Comparison of ENCODE assay signal across 8 cellular contexts in genomic region chr11:57530215-57530595, GRCh38.
DNase-seq lines count a peak whose midpoint lies in the region; ATAC-seq lines count a peak whose summit lies in the region.

No MANE protein-coding gene starts in this region.

- H3K27ac Mint-ChIP-seq in activated naive CD4-positive, alpha-beta T cell treated with anti-CD3 and anti-CD28 coated beads, Interleukin-2, amount 10 ng/mL, durations not matched to agents 7 days and 5 days, result peak overlapping the region; percentile 93
- peak overlapping the region; percentile 84 for H3K27ac Mint-ChIP-seq in stimulated activated naive CD8-positive, alpha-beta T cell treated with anti-CD3 and anti-CD28 coated beads, Interleukin-15, Interleukin-2, amounts not matched to agents 100 ng/mL and 50 ng/mL, for 24 hours

- H3K9me3 ChIP-seq in iPS-18a (ENCODE audit: control insufficient read depth, low read depth, low read length), result no peaks in the 10 kb centered on the region

- peaks cover 9% of the 10 kb centered on the region for H3K4me1 ChIP-seq in iPS-18a (ENCODE audit: control insufficient read depth, low read depth, low read length)

- no peak for ATAC-seq in HG02571 (IDR thresholded peaks at IDR 0.05; ENCODE audit: unreplicated experiment)

- no peaks in the 10 kb centered on the region for H3K27me3 Mint-ChIP-seq in activated naive CD4-positive, alpha-beta T cell treated with anti-CD3 and anti-CD28 coated beads, Interleukin-2, amount 10 ng/mL, durations not matched to agents 7 days and 5 days
- H3K27me3 Mint-ChIP-seq in stimulated activated naive CD8-positive, alpha-beta T cell treated with anti-CD3 and anti-CD28 coated beads, Interleukin-15, Interleukin-2, amounts not matched to agents 100 ng/mL and 50 ng/mL, for 24 hours, result no peaks in the 10 kb centered on the region

- H3K36me3 Mint-ChIP-seq in activated naive CD4-positive, alpha-beta T cell treated with anti-CD3 and anti-CD28 coated beads, Interleukin-2, amount 10 ng/mL, durations not matched to agents 7 days and 5 days, result peaks cover 14% of the 10 kb centered on the region
- H3K36me3 Mint-ChIP-seq in stimulated activated naive CD8-positive, alpha-beta T cell treated with anti-CD3 and anti-CD28 coated beads, Interleukin-15, Interleukin-2, amounts not matched to agents 100 ng/mL and 50 ng/mL, for 24 hours (ENCODE audit: low read depth), result peaks cover 28% of the 10 kb centered on the region

- peaks cover 44% of the 10 kb centered on the region for H3K4me1 Mint-ChIP-seq in activated naive CD4-positive, alpha-beta T cell treated with anti-CD3 and anti-CD28 coated beads, Interleukin-2, amount 10 ng/mL, durations not matched to agents 7 days and 5 days
- peaks cover 39% of the 10 kb centered on the region for H3K4me1 Mint-ChIP-seq in stimulated activated naive CD8-positive, alpha-beta T cell treated with anti-CD3 and anti-CD28 coated beads, Interleukin-15, Interleukin-2, amounts not matched to agents 100 ng/mL and 50 ng/mL, for 24 hours (ENCODE audit: low read depth)

- H3K36me3 ChIP-seq in iPS-18a (ENCODE audit: control insufficient read depth, low read depth, low read length), result peaks cover 6% of the 10 kb centered on the region

- H3K4me3 Mint-ChIP-seq in activated naive CD4-positive, alpha-beta T cell treated with anti-CD3 and anti-CD28 coated beads, Interleukin-2, amount 10 ng/mL, durations not matched to agents 7 days and 5 days, result peak overlapping the region; percentile 84
- H3K4me3 Mint-ChIP-seq in stimulated activated naive CD8-positive, alpha-beta T cell treated with anti-CD3 and anti-CD28 coated beads, Interleukin-15, Interleukin-2, amounts not matched to agents 100 ng/mL and 50 ng/mL, for 24 hours, result peak overlapping the region; percentile 91

- H3K9ac ChIP-seq in iPS-18a (ENCODE audit: low read length), result peak overlapping the region; percentile 92

- CTCF ChIA-PET in activated naive CD4-positive, alpha-beta T cell treated with anti-CD3 and anti-CD28 coated beads, Interleukin-2, amount 10 ng/mL, durations not matched to agents 7 days and 5 days (lab: Charles Lee), result interaction anchor here (1.1 to 7.6 kb wide), 7 partner anchors 13 to 271 kb away, joined by 3 to 306 read pairs (median 4); partner anchors contain the start of genes RTN4RL2 and UBE2L6

- no peaks in the 10 kb centered on the region for H3K9me3 Mint-ChIP-seq in activated naive CD4-positive, alpha-beta T cell treated with anti-CD3 and anti-CD28 coated beads, Interleukin-2, amount 10 ng/mL, durations not matched to agents 7 days and 5 days
- no peaks in the 10 kb centered on the region for H3K9me3 Mint-ChIP-seq in stimulated activated naive CD8-positive, alpha-beta T cell treated with anti-CD3 and anti-CD28 coated beads, Interleukin-15, Interleukin-2, amounts not matched to agents 100 ng/mL and 50 ng/mL, for 24 hours

- peak; percentile 3 for DNase-seq in activated naive CD4-positive, alpha-beta T cell treated with Interleukin-2 at 50 U/mL for 16 hours
- no peak for DNase-seq in activated naive CD4-positive, alpha-beta T cell treated with anti-CD3 and anti-CD28 coated beads, Interleukin-2, amount 50 U/mL, for 16 hours
- DNase-seq in activated naive CD4-positive, alpha-beta T cell treated with anti-CD3 and anti-CD28 coated beads, Interleukin-2, amount 10 ng/mL, durations not matched to agents 7 days and 5 days, result peak; percentile 32
- DNase-seq in SIG-M5 treated with dmso at 0.1 percent for 504 hours (lab: John Stamatoyannopoulos, UW; ENCODE audit: unreplicated experiment) (no peak), NCI-H128 (lab: John Stamatoyannopoulos, UW; ENCODE audit: unreplicated experiment) (no peak)

- no peaks in the 10 kb centered on the region for H3K27me3 ChIP-seq in iPS-18a (ENCODE audit: control insufficient read depth, insufficient read depth, low read length)

- peak overlapping the region; percentile 72 for H3K27ac ChIP-seq in iPS-18a (ENCODE audit: low read length)

- H3K4me3 ChIP-seq in iPS-18a (ENCODE audit: low read length), result peak overlapping the region; percentile 97

Comparison
In these comparisons a context has a peak if more than half of its experiments do, and no peak if none do; other contexts are left out.
1. DNase-seq: peak in activated naive CD4-positive, alpha-beta T cell treated with Interleukin-2 at 50 U/mL for 16 hours (single experiment) and activated naive CD4-positive, alpha-beta T cell treated with anti-CD3 and anti-CD28 coated beads, Interleukin-2, amount 10 ng/mL, durations not matched to agents 7 days and 5 days (single experiment); none in activated naive CD4-positive, alpha-beta T cell treated with anti-CD3 and anti-CD28 coated beads, Interleukin-2, amount 50 U/mL, for 16 hours (single experiment), SIG-M5 treated with dmso at 0.1 percent for 504 hours (single experiment) and NCI-H128 (single experiment).